24 cellular contexts compared by ENCODE assay signal in the genomic region with DNA sequence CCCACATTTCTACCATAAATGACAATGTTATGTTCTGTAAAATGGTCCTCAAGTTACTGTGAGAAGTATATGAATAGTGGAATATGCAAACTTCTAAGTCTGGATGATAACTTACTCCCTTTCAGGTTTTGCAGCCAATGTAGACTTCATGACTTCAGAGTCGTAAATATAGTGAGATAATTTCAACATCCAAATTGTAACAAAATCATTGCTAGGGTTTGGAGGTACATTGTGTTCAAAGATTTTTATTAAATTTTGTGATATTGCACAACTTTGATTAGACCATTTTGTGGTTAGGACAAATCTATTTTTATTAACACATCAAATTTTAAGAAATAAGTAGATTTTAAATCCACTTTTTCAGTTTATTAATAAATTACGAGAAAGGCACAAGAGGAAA.
"Had no signal": no experiment of that assay in that cellular context is flagged by ENCODE, and none has a peak within 500 bp of the region (broad histone marks: within the 10 kb centered on the region; RNA-seq: fewer than 3 reads in every experiment).

No MANE protein-coding gene starts in this region.

- H3K36me3 ChIP-seq: esophagus squamous epithelium, lower lobe of right lung, ovary, right lobe of liver, thyroid gland had no signal

- H3K4me2 ChIP-seq: smooth muscle cell had no signal

- H3K9me3 ChIP-seq: esophagus squamous epithelium, lower lobe of right lung, ovary, right lobe of liver, thyroid gland had no signal

- H3K4me3 ChIP-seq: coronary artery, esophagus squamous epithelium, lower lobe of right lung, ovary, right lobe of liver, smooth muscle cell, thyroid gland had no signal

- H3K4me1 ChIP-seq: esophagus squamous epithelium, lower lobe of right lung, right lobe of liver, thyroid gland had no signal

- DNase-seq: dermis blood vessel endothelial cell; effector memory CD4-positive, alpha-beta T cell; erythroblast; esophagus squamous epithelium; foreskin melanocyte; hypothalamus; immature natural killer cell; islet precursor cell; left ventricle myocardium superior; lower lobe of right lung; natural killer cell; occipital lobe; ovary; retina; right lobe of liver; stimulated activated CD4-positive, alpha-beta T cell treated with anti-CD3 and anti-CD28 coated beads, Interleukin-12 subunit alpha, Interleukin-12 subunit beta, amount 100 ng/mL, for 4 hours; stimulated activated CD4-positive, alpha-beta T cell treated with anti-CD3 and anti-CD28 coated beads, Interleukin-2, amount 100 ng/mL, for 24 hours; stimulated activated CD4-positive, alpha-beta T cell treated with anti-CD3 and anti-CD28 coated beads, Interleukin-4, amount 100 ng/mL, for 4 hours; stimulated activated naive B cell treated with anti-CD40 and anti-IgM and Interleukin-4, amounts not matched to agents 10 μg/mL and 1 μg/mL and 100 μg/mL, for 72 hours; stimulated activated naive CD8-positive, alpha-beta T cell treated with anti-CD3 and anti-CD28 coated beads, Interleukin-15, amount 100 ng/mL, for 72 hours; thyroid gland; trophoblast cell had no signal

- H3K27me3 ChIP-seq: esophagus squamous epithelium, ovary, right lobe of liver, thyroid gland had no signal

- H3K27ac ChIP-seq: coronary artery, esophagus squamous epithelium, lower lobe of right lung, ovary, right lobe of liver, thyroid gland had no signal

- ATAC-seq: left ventricle myocardium superior; lower lobe of right lung; natural killer cell; right lobe of liver; stimulated activated naive B cell treated with anti-CD40 and anti-IgM and Interleukin-4, amounts not matched to agents 10 μg/mL and 1 μg/mL and 100 μg/mL, for 72 hours; stimulated activated naive CD8-positive, alpha-beta T cell treated with anti-CD3 and anti-CD28 coated beads, Interleukin-15, amount 100 ng/mL, for 72 hours had no signal
